ENCODE assay signal across 21 cellular contexts in genomic region chr4:168535689-168536088, GRCh38. TPM values are rescaled to one million over a fixed set of nuclear protein-coding genes. Genes with fewer than 3 reads are reported as not detected.
DNase-seq lines count a peak whose midpoint lies in the region; ATAC-seq, FAIRE-seq and TF ChIP-seq lines count a peak whose summit lies in the region.
"Had no signal": no experiment of that assay in that cellular context is flagged by ENCODE, and none has a peak within 500 bp of the region (broad histone marks: within the 10 kb centered on the region; RNA-seq: fewer than 3 reads in every experiment).

No MANE protein-coding gene starts in this region.

- TF ChIP-seq POLR2A in HepG2 (IDR thresholded peaks at IDR 0.05; ENCODE audit: insufficient read depth in 1 of 2, low read depth in 2 of 2, low read length in 2 of 2) = no peak
- no peak for TF ChIP-seq POLR2A in right lobe of liver (IDR thresholded peaks at IDR 0.05)
- TF ChIP-seq POLR2A in vagina (IDR thresholded peaks at IDR 0.05) = no peak

- TF ChIP-seq EP300 in HepG2 (IDR thresholded peaks at IDR 0.05; ENCODE audit: low read depth in 2 of 2, low read length in 2 of 2) (no peak), HepG2 (CRISPR knock-in tag; IDR thresholded peaks at IDR 0.05; ENCODE audit: borderline replicate concordance) (no peak)

- no peak overlapping the region for H2BK12ac ChIP-seq in neuronal stem cell (ENCODE audit: low read length)

- no peak overlapping the region for H2AK5ac ChIP-seq in neuronal stem cell (ENCODE audit: low read depth, low read length)

- BruUV-seq in HepG2 (replicated peaks; lab: Mats Ljungman, UMichigan) = no TSS peak

- no peak for FAIRE-seq in HepG2 (lab: Jason Lieb, UNC)
- FAIRE-seq: G401.6, GM12892 had no signal

- no peak overlapping the region for H3K23ac ChIP-seq in neuronal stem cell (ENCODE audit: low read depth, low read length, poor library complexity)

- no peaks in the 10 kb centered on the region for H3K79me2 ChIP-seq in HepG2 (ENCODE audit: insufficient read depth, low read length)

- H3K27ac ChIP-seq in HepG2 (ENCODE audit: extremely low read length, insufficient read depth, low read length) (no peak overlapping the region), right lobe of liver (no peak overlapping the region), neuronal stem cell (replicated peaks; ENCODE audit: low read length) (no peak overlapping the region), vagina (no peak overlapping the region)
- H3K27ac ChIP-seq: RWPE1 had no signal

- DNase-seq in HepG2 (ENCODE audit: low spot score) = no peak
- DNase-seq in right lobe of liver = no peak
- DNase-seq in amniotic epithelial cell (ENCODE audit: low read depth) = peak; percentile 43
- no peak for DNase-seq in neuronal stem cell (ENCODE audit: low spot score)
- no peak for DNase-seq in activated gamma-delta T cell (lab: John Stamatoyannopoulos, UW)
- no peak for DNase-seq in vagina (ENCODE audit: extremely low spot score in 2 of 2)
- DNase-seq: HCEC 1CT, KBM-7, MM.1S, NCI-H1048, NCI-H1436, NCI-H1930, NCI-H2227 treated with DMSO at 0.1 percent for 48 hours, NCI-H510A, SHP77 treated with DMSO at 0.1 percent for 48 hours had no signal

- under 1% methylated on average over 5 of the region's 5 CpGs for WGBS in HepG2 (ENCODE audit: low lambda C conversion rate)
- WGBS in right lobe of liver (ENCODE audit: insufficient coverage, low coverage, low lambda C conversion rate, missing lambda C conversion rate) = 49% methylated on average over 5 of the region's 5 CpGs
- WGBS in neuronal stem cell (ENCODE audit: extremely low coverage in 2 of 2, insufficient read length in 2 of 2, insufficient replicate concordance in 1 of 2), 2 donors = no CpG with 5 or more reads among the region's 5 CpGs

- TF ChIP-seq RAD21 in HepG2 (CRISPR knock-in tag; IDR thresholded peaks at IDR 0.05) = no peak

- no peak overlapping the region for H3K4ac ChIP-seq in neuronal stem cell (ENCODE audit: low read length)

- no peak overlapping the region for H2BK5ac ChIP-seq in neuronal stem cell (ENCODE audit: low read length)

- no peak overlapping the region for H4K91ac ChIP-seq in neuronal stem cell (ENCODE audit: low read depth, low read length, poor library complexity)

- H4K8ac ChIP-seq in neuronal stem cell (ENCODE audit: low read depth, low read length) = no peak overlapping the region

- no peak overlapping the region for H2BK15ac ChIP-seq in neuronal stem cell (ENCODE audit: low read length)

- H3K9ac ChIP-seq in HepG2 (ENCODE audit: insufficient read depth, low read depth, low read length) (no peak overlapping the region), neuronal stem cell (ENCODE audit: low read depth, low read length, poor library complexity) (no peak overlapping the region)

- H2AFZ ChIP-seq in HepG2 (ENCODE audit: low read length) (peak overlapping the region; percentile 63), neuronal stem cell (ENCODE audit: low read length) (peak overlapping the region; percentile 45)

- H3K27me3 ChIP-seq in HepG2 (ENCODE audit: control insufficient read depth in 1 of 2, insufficient read depth in 2 of 2, low read length in 2 of 2) = no peaks in the 10 kb centered on the region; a peak in 1 of 5 replicates
- H3K27me3 ChIP-seq in right lobe of liver = peaks cover 0 to 4% of the 10 kb centered on the region in 2 donors
- H3K27me3 ChIP-seq in neuronal stem cell (ENCODE audit: control insufficient read depth in 3 of 3, insufficient read depth in 3 of 3, low read depth in 1 of 3, low read length in 3 of 3) = peaks cover 0 to 2% (median 0%) of the 10 kb centered on the region in 3 experiments
- H3K27me3 ChIP-seq in vagina = no peaks in the 10 kb centered on the region

- H3K18ac ChIP-seq in neuronal stem cell (ENCODE audit: low read length) = no peak overlapping the region

- CTCF ChIA-PET in HepG2 (lab: Yijun Ruan, JAX; ENCODE audit: low intra/inter-chr PET ratio, low total read pairs) = no interaction called here

- H4K20me1 ChIP-seq in HepG2 (ENCODE audit: insufficient read depth, low read length) = no peaks in the 10 kb centered on the region

- H3K9me3 ChIP-seq in HepG2 (ENCODE audit: low read length) = no peaks in the 10 kb centered on the region
- H3K9me3 ChIP-seq in right lobe of liver = no peaks in the 10 kb centered on the region
- no peaks in the 10 kb centered on the region for H3K9me3 ChIP-seq in neuronal stem cell (replicated peaks in 1 of 2; ENCODE audit: control insufficient read depth in 2 of 2, insufficient read depth in 1 of 2, low read depth in 1 of 2, low read length in 2 of 2)
- H3K9me3 ChIP-seq in vagina = no peaks in the 10 kb centered on the region

- in situ Hi-C loops in HepG2 (cut with HindIII; ENCODE audit: extremely low pct_ligation_motif_present, low pct_unique_long_range_greater_than_20kb) = no loop called here

- ATAC-seq in HepG2 = no peak
- no peak for ATAC-seq in right lobe of liver
- no peak for ATAC-seq in HG03460 (IDR thresholded peaks at IDR 0.05; ENCODE audit: unreplicated experiment)
- ATAC-seq in GM18511 (IDR thresholded peaks at IDR 0.05; ENCODE audit: unreplicated experiment) = no peak
- ATAC-seq: GM23338 had no signal

- intact Hi-C loops in HepG2 (cut with micrococcal nuclease; ENCODE audit: unreplicated experiment) = no loop called here
- intact Hi-C loops in right lobe of liver (cut with DNase I) = no loop called here
- intact Hi-C loops in vagina (cut with DNase I) = no loop called here

- H3K14ac ChIP-seq in neuronal stem cell (ENCODE audit: low read length) = no peak overlapping the region

- no peak overlapping the region for H2BK120ac ChIP-seq in neuronal stem cell (ENCODE audit: low read depth, low read length)

- POLR2A ChIA-PET in HepG2 (lab: Yijun Ruan, JAX) = no interaction called here

- H3K36me3 ChIP-seq in HepG2 (replicated peaks in 1 of 2; ENCODE audit: control insufficient read depth in 1 of 2, insufficient read depth in 2 of 2, low read length in 2 of 2) (no peaks in the 10 kb centered on the region), right lobe of liver (no peaks in the 10 kb centered on the region), neuronal stem cell (replicated peaks in 1 of 2; ENCODE audit: control insufficient read depth in 2 of 2, insufficient read depth in 2 of 2, low read length in 2 of 2) (no peaks in the 10 kb centered on the region), vagina (no peaks in the 10 kb centered on the region)

- H3K4me1 ChIP-seq in HepG2 (ENCODE audit: insufficient read depth, low read length) (no peaks in the 10 kb centered on the region), right lobe of liver (no peaks in the 10 kb centered on the region), neuronal stem cell (ENCODE audit: control insufficient read depth in 2 of 2, insufficient read depth in 1 of 2, low read depth in 1 of 2, low read length in 2 of 2) (peaks cover 2 to 5% of the 10 kb centered on the region in 2 donors), vagina (no peaks in the 10 kb centered on the region)

- H3K4me2 ChIP-seq in HepG2 (ENCODE audit: low read depth, low read length) (no peak overlapping the region), neuronal stem cell (ENCODE audit: insufficient read depth, low read length, poor library complexity, severe bottlenecking) (no peak overlapping the region)
- H3K4me2 ChIP-seq: GM23338 had no signal

- H3K4me3 ChIP-seq in HepG2 (replicated peaks in 1 of 3; ENCODE audit: insufficient read depth in 1 of 3, low read depth in 2 of 3, low read length in 3 of 3) = no peak overlapping the region
- H3K4me3 ChIP-seq in right lobe of liver = no peak overlapping the region
- H3K4me3 ChIP-seq in neuronal stem cell (ENCODE audit: low read length in 2 of 2) = no peak overlapping the region
- H3K4me3 ChIP-seq in vagina = no peak overlapping the region
- H3K4me3 ChIP-seq: GM23338 had no signal

- no peak for TF ChIP-seq CTCF in HepG2 (CRISPR knock-in tag; IDR thresholded peaks at IDR 0.05)
- no peak for TF ChIP-seq CTCF in right lobe of liver (IDR thresholded peaks at IDR 0.05)
- no peak for TF ChIP-seq CTCF in vagina (IDR thresholded peaks at IDR 0.05)

- no peaks in the 10 kb centered on the region for H3K79me1 ChIP-seq in neuronal stem cell (ENCODE audit: low read depth, low read length)

RNA-seq across cellular contexts. Expression of gene PALLD, which starts 38.8 kb away (rescaled TPM):
- total RNA-seq in HepG2 (2016; rRNA removed; fragmentation: Illumina TruSeq; extraction: Trizol) = 1.5 and 4.8 TPM in 2 replicates
- total RNA-seq in HepG2 (2016; cell fraction: cytosol; rRNA removed; fragmentation: Illumina TruSeq; extraction: Trizol; ENCODE audit: low read depth) = 2.7 and 2.8 TPM in 2 replicates
- total RNA-seq in HepG2 (2016; cell fraction: insoluble cytoplasmic fraction; rRNA removed; fragmentation: Illumina TruSeq; extraction: Trizol) = 1.7 and 3.4 TPM in 2 replicates
- 2.3 and 3.5 TPM in 2 replicates for total RNA-seq in HepG2 (2016; cell fraction: membrane; rRNA removed; fragmentation: Illumina TruSeq; extraction: Trizol)
- total RNA-seq in HepG2 (2016; cell fraction: nucleus; rRNA removed; fragmentation: Illumina TruSeq; extraction: Trizol) = 2.8 and 3.1 TPM in 2 replicates
- 0.50 and 0.59 TPM in 2 replicates for polyA plus RNA-seq in HepG2 (2011; rRNA removed)
- 0.25 and 0.54 TPM in 2 replicates for polyA plus RNA-seq in HepG2 (2011; cell fraction: cytosol; rRNA removed)
- 0.80 and 1.2 TPM in 2 replicates for polyA plus RNA-seq in HepG2 (2011; cell fraction: nucleus; rRNA removed)
- 0.48 and 2.4 TPM in 2 replicates for polyA plus RNA-seq in HepG2 (2012)
- polyA plus RNA-seq in HepG2 (2016; cell fraction: cytosol; fragmentation: Illumina TruSeq; extraction: Trizol; ENCODE audit: low read depth) = 0.29 and 0.44 TPM in 2 replicates
- polyA plus RNA-seq in HepG2 (2016; cell fraction: insoluble cytoplasmic fraction; fragmentation: Illumina TruSeq; extraction: Trizol; ENCODE audit: low read depth) = 3.7 and 4.3 TPM in 2 replicates
- 1.4 and 2.0 TPM in 2 replicates for polyA plus RNA-seq in HepG2 (2016; cell fraction: membrane; fragmentation: Illumina TruSeq; extraction: Trizol; ENCODE audit: low read depth)
- 2.3 and 2.9 TPM in 2 replicates for polyA plus RNA-seq in HepG2 (2016; cell fraction: nucleus; fragmentation: Illumina TruSeq; extraction: Trizol; ENCODE audit: insufficient read depth, low read depth)
- polyA minus RNA-seq in HepG2 (2011; rRNA and poly(A)+ RNA removed; ENCODE audit: low replicate concordance) = 1.6 and 66.7 TPM in 2 replicates
- polyA minus RNA-seq in HepG2 (2011; cell fraction: cytosol; rRNA and poly(A)+ RNA removed) = 0.97 and 3.5 TPM in 2 replicates
- 2.2 and 2.4 TPM in 2 replicates for polyA minus RNA-seq in HepG2 (2011; cell fraction: nucleus; rRNA and poly(A)+ RNA removed)
- total RNA-seq in right lobe of liver = 10 to 100 TPM in 5 of 6 experiments, 1 to 10 TPM in 1; 7.7 to 81.6 (median 24.8) TPM
- polyA plus RNA-seq in neuronal stem cell (2013, experiment 1 of 2) = 107 TPM
- polyA plus RNA-seq in neuronal stem cell (2013, experiment 2 of 2) = 114 TPM
- total RNA-seq in vagina = 229 TPM

RNA-seq across cellular contexts. Expression of gene DDX60L, which starts 55.4 kb away (rescaled TPM):
- total RNA-seq in HepG2 (2016; rRNA removed; fragmentation: Illumina TruSeq; extraction: Trizol) (0.22 and 0.24 TPM in 2 replicates), right lobe of liver (10 to 100 TPM in 3 of 6 experiments, 1 to 10 TPM in 3; 6.6 to 16.6 (median 10.4) TPM), vagina (11.3 TPM)
- 0.10 and 0.18 TPM in 2 replicates for total RNA-seq in HepG2 (2016; cell fraction: cytosol; rRNA removed; fragmentation: Illumina TruSeq; extraction: Trizol; ENCODE audit: low read depth)
- 0.15 and 0.36 TPM in 2 replicates for total RNA-seq in HepG2 (2016; cell fraction: insoluble cytoplasmic fraction; rRNA removed; fragmentation: Illumina TruSeq; extraction: Trizol)
- 0.03 and 0.12 TPM in 2 replicates for total RNA-seq in HepG2 (2016; cell fraction: membrane; rRNA removed; fragmentation: Illumina TruSeq; extraction: Trizol)
- 0.53 and 1.1 TPM in 2 replicates for total RNA-seq in HepG2 (2016; cell fraction: nucleus; rRNA removed; fragmentation: Illumina TruSeq; extraction: Trizol)
- polyA plus RNA-seq in HepG2 (2011; rRNA removed) = 0.26 and 0.34 TPM in 2 replicates
- polyA plus RNA-seq in HepG2 (2011; cell fraction: cytosol; rRNA removed) = 0.11 and 0.36 TPM in 2 replicates
- polyA plus RNA-seq in HepG2 (2011; cell fraction: nucleus; rRNA removed) = 0.31 and 0.45 TPM in 2 replicates
- polyA plus RNA-seq in HepG2 (2012) = 0.12 and 0.53 TPM in 2 replicates
- 0.29 TPM in 1 of 2 replicates, not detected in the other for polyA plus RNA-seq in HepG2 (2016; cell fraction: cytosol; fragmentation: Illumina TruSeq; extraction: Trizol; ENCODE audit: low read depth)
- polyA plus RNA-seq in HepG2 (2016; cell fraction: insoluble cytoplasmic fraction; fragmentation: Illumina TruSeq; extraction: Trizol; ENCODE audit: low read depth) = 0.27 and 0.58 TPM in 2 replicates
- polyA plus RNA-seq in HepG2 (2016; cell fraction: membrane; fragmentation: Illumina TruSeq; extraction: Trizol; ENCODE audit: low read depth) = 0.41 TPM in 1 of 2 replicates, not detected in the other
- 0.78 and 0.79 TPM in 2 replicates for polyA plus RNA-seq in HepG2 (2016; cell fraction: nucleus; fragmentation: Illumina TruSeq; extraction: Trizol; ENCODE audit: insufficient read depth, low read depth)
- polyA minus RNA-seq in HepG2 (2011; rRNA and poly(A)+ RNA removed; ENCODE audit: low replicate concordance) = 0.18 and 11.9 TPM in 2 replicates
- polyA minus RNA-seq in HepG2 (2011; cell fraction: cytosol; rRNA and poly(A)+ RNA removed) = 0.20 TPM in 1 of 2 replicates, not detected in the other
- polyA minus RNA-seq in HepG2 (2011; cell fraction: nucleus; rRNA and poly(A)+ RNA removed) = 0.77 and 0.99 TPM in 2 replicates
- 0.25 TPM for polyA plus RNA-seq in neuronal stem cell (2013, experiment 1 of 2)
- polyA plus RNA-seq in neuronal stem cell (2013, experiment 2 of 2) = 0.44 TPM
